32 cellular contexts compared by ENCODE assay signal in the genomic region with DNA sequence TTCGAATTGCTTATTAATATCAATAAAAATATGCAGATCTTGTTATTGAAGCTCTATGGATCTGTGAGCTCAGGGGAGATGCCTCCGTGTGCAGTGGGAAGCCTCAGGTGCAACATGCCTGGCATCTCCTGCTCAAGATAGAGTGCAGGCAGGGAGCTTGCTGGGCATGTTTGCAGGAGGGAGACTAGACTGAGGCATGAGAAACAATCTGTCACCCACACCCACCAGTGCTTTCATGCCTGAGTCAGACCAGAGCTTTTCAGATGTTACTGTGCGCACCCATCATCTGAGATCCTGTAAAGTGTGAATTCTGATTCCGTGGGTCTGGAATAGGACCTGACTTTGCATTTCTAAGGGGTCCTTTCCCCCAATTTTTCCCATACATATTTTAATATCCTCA.
"Had no signal": no experiment of that assay in that cellular context is flagged by ENCODE, and none has a peak within 500 bp of the region (broad histone marks: within the 10 kb centered on the region; RNA-seq: fewer than 3 reads in every experiment).

No MANE protein-coding gene starts in this region.

- FAIRE-seq: astrocyte, bronchial epithelial cell had no signal

- H3K27ac ChIP-seq: adrenal gland, ascending aorta, body of pancreas, brain microvascular endothelial cell, breast epithelium, cardiac muscle cell had no signal

- H3K36me3 ChIP-seq: adrenal gland, ascending aorta, brain microvascular endothelial cell, breast epithelium, cardiac muscle cell had no signal

- H3K4me3 ChIP-seq: adrenal gland, ascending aorta, body of pancreas, breast epithelium, cardiac muscle cell had no signal

- H3K4me1 ChIP-seq: adrenal gland, ascending aorta, body of pancreas, breast epithelium had no signal

- DNase-seq: activated effector memory CD4-positive, alpha-beta T cell treated with anti-CD3 and anti-CD28 coated beads, Interleukin-2, amount 50 U/mL, for 16 hours; activated effector memory CD4-positive, alpha-beta T cell treated with Interleukin-2 at 50 U/mL for 16 hours; activated gamma-delta T cell; activated gamma-delta T cell treated with Interleukin-2 at 50 U/mL for 16 hours; activated naive CD4-positive, alpha-beta T cell; activated naive CD4-positive, alpha-beta T cell treated with anti-CD3 and anti-CD28 coated beads for 36 hours; activated naive CD4-positive, alpha-beta T cell treated with anti-CD3 and anti-CD28 coated beads, Interleukin-2, amount 10 ng/mL, durations not matched to agents 7 days and 5 days; activated naive CD4-positive, alpha-beta T cell treated with anti-CD3 and anti-CD28 coated beads, Interleukin-2, amount 50 U/mL, for 16 hours; activated naive CD4-positive, alpha-beta T cell treated with Interleukin-2 at 50 U/mL for 16 hours; activated naive CD8-positive, alpha-beta T cell treated with anti-CD3 and anti-CD28 coated beads for 36 hours; activated naive CD8-positive, alpha-beta T cell treated with anti-CD3 and anti-CD28 coated beads, Interleukin-2, amount 10 ng/mL, durations not matched to agents 7 days and 5 days; activated naive CD8-positive, alpha-beta T cell treated with anti-CD3 and anti-CD28 coated beads, Interleukin-2, amount 50 U/mL, for 24 hours; activated T-cell treated with anti-CD3 and anti-CD28 coated beads for 4 hours; activated T-cell treated with anti-CD3 and anti-CD28 coated beads, Interleukin-2, amount 50 U/mL, for 1 hour; activated T-cell treated with anti-CD3 and anti-CD28 coated beads, Interleukin-2, amount 50 U/mL, for 24 hours; activated T-cell treated with anti-CD3 and anti-CD28 coated beads, Interleukin-2, amount 50 U/mL, for 4 hours; activated T-cell treated with anti-CD3 and anti-CD28 coated beads, Interleukin-2, amount 50 U/mL, for 48 hours; activated T-cell treated with anti-CD3 and anti-CD28 coated beads, Interleukin-2, amount 50 U/mL, for 72 hours; adrenal gland; amniotic stem cell; aorta; body of pancreas; brain microvascular endothelial cell; central memory CD4-positive, alpha-beta T cell; cerebellar nuclear complex had no signal

- ATAC-seq: activated naive CD4-positive, alpha-beta T cell treated with anti-CD3 and anti-CD28 coated beads, Interleukin-2, amount 50 U/mL, for 72 hours; activated naive CD8-positive, alpha-beta T cell treated with anti-CD3 and anti-CD28 coated beads, Interleukin-2, amount 50 U/mL, for 24 hours; activated T-cell treated with anti-CD3 and anti-CD28 coated beads, Interleukin-2, amount 50 U/mL, for 4 hours; activated T-cell treated with anti-CD3 and anti-CD28 coated beads, Interleukin-2, amount 50 U/mL, for 72 hours; activated T-helper 17 cell treated with anti-CD3 and anti-CD28 coated beads, Interleukin-2, amount 50 U/mL, for 72 hours; body of pancreas had no signal

- H3K9me3 ChIP-seq: adrenal gland, ascending aorta, body of pancreas, breast epithelium had no signal

- H3K27me3 ChIP-seq: adrenal gland, ascending aorta, body of pancreas, brain microvascular endothelial cell, breast epithelium, cardiac muscle cell had no signal
